In genomic region chr19:30722236-30722635, GRCh38 we compare ENCODE assay signal across 21 cellular contexts.
"Had no signal": no experiment of that assay in that cellular context is flagged by ENCODE, and none has a peak within 500 bp of the region (broad histone marks: within the 10 kb centered on the region; RNA-seq: fewer than 3 reads in every experiment).

No MANE protein-coding gene starts in this region.

- FAIRE-seq: astrocyte had no signal

- H3K4me3 ChIP-seq: cardiac muscle cell had no signal

- ATAC-seq: activated T-cell treated with anti-CD3 and anti-CD28 coated beads, Interleukin-2, amount 50 U/mL, for 4 hours; T-helper 17 cell had no signal

- DNase-seq: activated CD4-positive, alpha-beta memory T cell treated with anti-CD3 and anti-CD28 coated beads for 36 hours; activated CD4-positive, alpha-beta T cell treated with anti-CD3 and anti-CD28 coated beads, Interleukin-2, amount 10 ng/mL, durations not matched to agents 7 days and 5 days; activated CD4-positive, CD25-positive, alpha-beta regulatory T cell; activated CD8-positive, alpha-beta memory T cell treated with anti-CD3 and anti-CD28 coated beads for 24 hours; activated effector memory CD4-positive, alpha-beta T cell treated with anti-CD3 and anti-CD28 coated beads, Interleukin-2, amount 50 U/mL, for 16 hours; activated naive CD4-positive, alpha-beta T cell treated with Interleukin-2 at 50 U/mL for 16 hours; activated T-cell treated with anti-CD3 and anti-CD28 coated beads, Interleukin-2, amount 50 U/mL, for 4 hours; amygdala; NCI-H1048; NCI-H1417 treated with DMSO at 0.1 percent for 48 hours; NCI-H1694; NCI-H2029; NCI-H2107; NCI-H2171 treated with DMSO at 0.1 percent for 48 hours; NCI-H226; NCI-H526; SIG-M5; T-helper 17 cell; T-helper 9 cell had no signal

- H3K36me3 ChIP-seq: cardiac muscle cell had no signal

- H3K27ac ChIP-seq: cardiac muscle cell had no signal
